In genomic region chr9:93092171-93092991, GRCh38 we compare ENCODE assay signal across 10 cellular contexts. TPM values are rescaled to one million over a fixed set of nuclear protein-coding genes. Genes with fewer than 3 reads are reported as not detected.
DNase-seq lines count a peak whose midpoint lies in the region; ATAC-seq and TF ChIP-seq lines count a peak whose summit lies in the region.
"Had no signal": no experiment of that assay in that cellular context is flagged by ENCODE, and none has a peak within 500 bp of the region (broad histone marks: within the 10 kb centered on the region; RNA-seq: fewer than 3 reads in every experiment).

No MANE protein-coding gene starts in this region.

- H3K27ac Mint-ChIP-seq in Calu3 (ENCODE audit: unreplicated experiment), result peak overlapping the region; percentile 4
- H3K27ac Mint-ChIP-seq in dendritic cell treated with granulocyte-macrophage colony-stimulating factor and Interleukin-4, amounts not matched to agents 40 ng/mL and 50 ng/mL, for 4 days, result peak overlapping the region; percentile 91
- no peak overlapping the region for H3K27ac Mint-ChIP-seq in progenitor cell of endocrine pancreas

- intact Hi-C loops in Calu3 (cut with micrococcal nuclease; ENCODE audit: unreplicated experiment), result loop anchor here (10.0 kb wide), 1 partner anchor 138 kb away; no protein-coding TSS in a partner anchor
- intact Hi-C loops in dendritic cell treated with granulocyte-macrophage colony-stimulating factor and Interleukin-4, amounts not matched to agents 40 ng/mL and 50 ng/mL, for 4 days (cut with micrococcal nuclease), result loop anchor here (10.0 kb wide), 1 partner anchor 58 kb away; no protein-coding TSS in a partner anchor
- intact Hi-C loops in sigmoid colon (cut with DNase I), result loop anchor here (10.0 kb wide), 1 partner anchor 328 kb away; the partner anchor contains the start of gene BICD2

- DNase-seq in Calu3 (no peak), RWPE1 (ENCODE audit: low spot score) (no peak), sigmoid colon (peak; percentile 64), progenitor cell of endocrine pancreas (ENCODE audit: low spot score, unreplicated experiment) (no peak), GM19240 (ENCODE audit: insufficient read length, low spot score) (no peak)
- DNase-seq: NCI-H510A had no signal

- no peak for TF ChIP-seq POLR2A in sigmoid colon (IDR thresholded peaks at IDR 0.05)

- no peak for ATAC-seq in HG03469 (IDR thresholded peaks at IDR 0.05; ENCODE audit: unreplicated experiment)
- ATAC-seq: K562 had no signal

- H3K4me1 Mint-ChIP-seq in Calu3 (ENCODE audit: low read depth, unreplicated experiment), result peaks cover 38% of the 10 kb centered on the region
- peaks cover 46% of the 10 kb centered on the region for H3K4me1 Mint-ChIP-seq in dendritic cell treated with granulocyte-macrophage colony-stimulating factor and Interleukin-4, amounts not matched to agents 40 ng/mL and 50 ng/mL, for 4 days (ENCODE audit: low read depth)
- peaks cover 25% of the 10 kb centered on the region for H3K4me1 Mint-ChIP-seq in progenitor cell of endocrine pancreas (ENCODE audit: low read depth)

- BruUV-seq in Calu3 (replicated peaks; lab: Mats Ljungman, UMichigan), result no TSS peak

- no peak for TF ChIP-seq EP300 in sigmoid colon (IDR thresholded peaks at IDR 0.05)

- H3K9me3 Mint-ChIP-seq in Calu3 (ENCODE audit: low read depth, unreplicated experiment) (peaks cover 4% of the 10 kb centered on the region), progenitor cell of endocrine pancreas (ENCODE audit: low read depth) (no peaks in the 10 kb centered on the region)
- H3K9me3 Mint-ChIP-seq in dendritic cell treated with granulocyte-macrophage colony-stimulating factor and Interleukin-4, amounts not matched to agents 40 ng/mL and 50 ng/mL, for 4 days, result peaks cover 14% of the 10 kb centered on the region

- H3K27me3 Mint-ChIP-seq in Calu3 (ENCODE audit: unreplicated experiment), result no peaks in the 10 kb centered on the region
- H3K27me3 Mint-ChIP-seq in dendritic cell treated with granulocyte-macrophage colony-stimulating factor and Interleukin-4, amounts not matched to agents 40 ng/mL and 50 ng/mL, for 4 days, result no peaks in the 10 kb centered on the region
- no peaks in the 10 kb centered on the region for H3K27me3 Mint-ChIP-seq in progenitor cell of endocrine pancreas

- H3K36me3 ChIP-seq in sigmoid colon, result no peaks in the 10 kb centered on the region

- POLR2A ChIA-PET in RWPE1 (lab: Yijun Ruan, JAX; ENCODE audit: low non-redundant PET), result no interaction called here

- H3K27ac ChIP-seq in RWPE1 (peak overlapping the region; percentile 94), sigmoid colon (peak overlapping the region in 2 of 4 donors; percentile 7 to 36)
- H3K27ac ChIP-seq: foreskin keratinocyte had no signal

- no peak for TF ChIP-seq CTCF in Calu3 (IDR thresholded peaks at IDR 0.05; ENCODE audit: unreplicated experiment)
- no peak for TF ChIP-seq CTCF in RWPE1 (conservative IDR thresholded peaks at IDR 0.05; ENCODE audit: low read depth)
- TF ChIP-seq CTCF in sigmoid colon (IDR thresholded peaks at IDR 0.05), result no peak
- no peak for TF ChIP-seq CTCF in progenitor cell of endocrine pancreas (IDR thresholded peaks at IDR 0.05; ENCODE audit: unreplicated experiment)

- H3K4me3 Mint-ChIP-seq in Calu3 (ENCODE audit: low read depth, unreplicated experiment) (no peak overlapping the region), progenitor cell of endocrine pancreas (ENCODE audit: low read depth) (no peak overlapping the region)
- no peak overlapping the region for H3K4me3 Mint-ChIP-seq in dendritic cell treated with granulocyte-macrophage colony-stimulating factor and Interleukin-4, amounts not matched to agents 40 ng/mL and 50 ng/mL, for 4 days

- peaks cover 0 to 28% (median 21%) of the 10 kb centered on the region in 4 donors for H3K4me1 ChIP-seq in sigmoid colon
- H3K4me1 ChIP-seq: foreskin keratinocyte had no signal

- peaks cover 32% of the 10 kb centered on the region for H3K36me3 Mint-ChIP-seq in Calu3 (ENCODE audit: insufficient read depth, unreplicated experiment)
- H3K36me3 Mint-ChIP-seq in dendritic cell treated with granulocyte-macrophage colony-stimulating factor and Interleukin-4, amounts not matched to agents 40 ng/mL and 50 ng/mL, for 4 days (ENCODE audit: low read depth), result peaks cover 6% of the 10 kb centered on the region
- no peaks in the 10 kb centered on the region for H3K36me3 Mint-ChIP-seq in progenitor cell of endocrine pancreas (ENCODE audit: insufficient read depth)

- CTCF ChIA-PET in Calu3 (lab: Charles Lee) (no interaction called here), RWPE1 (lab: Yijun Ruan, JAX) (no interaction called here)

- H3K27me3 ChIP-seq in sigmoid colon, result no peaks in the 10 kb centered on the region
- H3K27me3 ChIP-seq: foreskin keratinocyte had no signal

- peaks cover 0 to 8% (median 0%) of the 10 kb centered on the region in 4 donors for H3K9me3 ChIP-seq in sigmoid colon

- H3K4me3 ChIP-seq in sigmoid colon, result no peak overlapping the region
- H3K4me3 ChIP-seq: K562 had no signal

- 87 to 92% methylated on average over 7 of the region's 7 CpGs for WGBS in sigmoid colon, 2 donors

RNA-seq across cellular contexts. Expression of gene CARD19, which starts 3.6 kb away (rescaled TPM):
- total RNA-seq in Calu3 (2022), result 26.1 and 26.4 TPM in 2 replicates
- total RNA-seq in sigmoid colon, result 10 to 100 TPM; 51.2 to 88.4 (median 85.0) TPM
- 10 to 100 TPM; 56.8 to 87.2 (median 66.1) TPM for polyA plus RNA-seq in sigmoid colon
- total RNA-seq in progenitor cell of endocrine pancreas, result 19.3 and 20.4 TPM in 2 replicates

RNA-seq across cellular contexts. Expression of gene SUSD3, which starts 33.9 kb away (rescaled TPM):
- total RNA-seq in Calu3 (2022) (0.69 and 1.3 TPM in 2 replicates), sigmoid colon (1 to 10 TPM; 1.9 to 7.2 (median 4.7) TPM), progenitor cell of endocrine pancreas (0.43 and 1.2 TPM in 2 replicates)
- 10 to 100 TPM in 1 of 3 donors, under 1 TPM in 1, not detected in 1; 0.92 to 15.2 TPM for polyA plus RNA-seq in sigmoid colon

RNA-seq across cellular contexts. Expression of gene NINJ1, which starts 41.7 kb away (rescaled TPM):
- total RNA-seq in Calu3 (2022), result 12.6 and 15.2 TPM in 2 replicates
- 100 to 1,000 TPM in 1 of 4 donors, 10 to 100 TPM in 3; 56.5 to 116 (median 69.6) TPM for total RNA-seq in sigmoid colon
- polyA plus RNA-seq in sigmoid colon, result 10 to 100 TPM; 28.9 to 58.7 (median 53.5) TPM
- total RNA-seq in progenitor cell of endocrine pancreas, result 38.1 and 39.5 TPM in 2 replicates
